16 cellular contexts compared by ENCODE assay signal in genomic region chr6:56688521-56688920, GRCh38. TPM values are rescaled to one million over a fixed set of nuclear protein-coding genes. Genes with fewer than 3 reads are reported as not detected.
DNase-seq lines count a peak whose midpoint lies in the region; ATAC-seq, FAIRE-seq and TF ChIP-seq lines count a peak whose summit lies in the region.
"Had no signal": no experiment of that assay in that cellular context is flagged by ENCODE, and none has a peak within 500 bp of the region (broad histone marks: within the 10 kb centered on the region; RNA-seq: fewer than 3 reads in every experiment).

No MANE protein-coding gene starts in this region.

- H3K79me1 ChIP-seq in H9 (ENCODE audit: insufficient read depth, low read depth, low read length, poor library complexity, severe bottlenecking), result no peaks in the 10 kb centered on the region

- H2BK12ac ChIP-seq in H9 (ENCODE audit: insufficient read length, low read depth, low read length), result no peak overlapping the region

- peak in 1 of 4 donors; percentile 5 for ATAC-seq in right lobe of liver
- no peak for ATAC-seq in thoracic aorta (ENCODE audit: insufficient number of reproducible peaks, low FRiP score, low read depth)
- no peak for ATAC-seq in activated CD4-positive, CD25-positive, alpha-beta regulatory T cell treated with anti-CD3 and anti-CD28 coated beads, Interleukin-2, amount 50 U/mL, for 24 hours
- ATAC-seq: activated CD8-positive, alpha-beta T cell treated with anti-CD3 and anti-CD28 coated beads for 36 hours; activated T-helper 17 cell treated with anti-CD3 and anti-CD28 coated beads, Interleukin-2, amount 50 U/mL, for 72 hours; K562; SK-N-SH treated with all-trans-retinoic acid at 6 μM for 48 hours; stimulated activated naive CD8-positive, alpha-beta T cell treated with anti-CD3 and anti-CD28 coated beads, Interleukin-15, amount 100 ng/mL, for 72 hours had no signal

- H4K20me1 ChIP-seq in H9 (ENCODE audit: control insufficient read depth, insufficient read depth, insufficient read length), result no peaks in the 10 kb centered on the region

- H3K14ac ChIP-seq in H9 (ENCODE audit: insufficient read depth, low read length), result no peak overlapping the region

- H3K4me1 Mint-ChIP-seq in activated T-helper 2 cell treated with anti-CD3 and anti-CD28 coated beads, Interferon-gamma antibody, Interleukin-2, Interleukin-4, amounts not matched to agents 10 μg/mL and 5 μg/mL and 100 μg/mL, durations not matched to agents 14 hours and 24 hours and 36 hours (ENCODE audit: low read depth), result no peaks in the 10 kb centered on the region
- peaks cover 32 to 42% of the 10 kb centered on the region in 2 experiments for H3K4me1 Mint-ChIP-seq in H9
- H3K4me1 Mint-ChIP-seq: activated T-helper 17 cell treated with anti-CD3 and anti-CD28 coated beads, Interleukin-2, amount 50 U/mL, for 72 hours; stimulated activated naive CD8-positive, alpha-beta T cell treated with anti-CD3 and anti-CD28 coated beads, Interleukin-15, amount 100 ng/mL, for 72 hours had no signal

- no peaks in the 10 kb centered on the region for H3K23me2 ChIP-seq in H9 (ENCODE audit: insufficient read length, low read depth, low read length, poor library complexity, severe bottlenecking)

- H3K27me3 ChIP-seq in bronchial epithelial cell (ENCODE audit: control insufficient read depth, insufficient read depth, low read length), result no peaks in the 10 kb centered on the region
- no peaks in the 10 kb centered on the region for H3K27me3 ChIP-seq in right lobe of liver
- no peaks in the 10 kb centered on the region for H3K27me3 ChIP-seq in thoracic aorta (replicated peaks; ENCODE audit: insufficient read depth)
- no peaks in the 10 kb centered on the region for H3K27me3 ChIP-seq in H9 (ENCODE audit: insufficient read depth, low read length)

- H3K23ac ChIP-seq in H9 (ENCODE audit: insufficient read length, low read depth, low read length), result no peak overlapping the region

- intact Hi-C loops in right lobe of liver (cut with DNase I), result no loop called here
- intact Hi-C loops in activated T-helper 2 cell treated with anti-CD3 and anti-CD28 coated beads, Interferon-gamma antibody, Interleukin-2, Interleukin-4, amounts not matched to agents 10 μg/mL and 5 μg/mL and 100 μg/mL, durations not matched to agents 14 hours and 24 hours and 36 hours (cut with micrococcal nuclease), result no loop called here

- no peak overlapping the region for H2BK15ac ChIP-seq in H9 (ENCODE audit: low read depth, low read length)

- no peak overlapping the region for H3K9ac ChIP-seq in H9 (ENCODE audit: extremely low read depth, insufficient read length, low read length)

- H2AK5ac ChIP-seq in H9 (ENCODE audit: insufficient read length, low read length), result no peak overlapping the region

- no peak for TF ChIP-seq POLR2A in right lobe of liver (IDR thresholded peaks at IDR 0.05)

- H3K27ac Mint-ChIP-seq in activated T-helper 2 cell treated with anti-CD3 and anti-CD28 coated beads, Interferon-gamma antibody, Interleukin-2, Interleukin-4, amounts not matched to agents 10 μg/mL and 5 μg/mL and 100 μg/mL, durations not matched to agents 14 hours and 24 hours and 36 hours, result no peak overlapping the region
- no peak overlapping the region for H3K27ac Mint-ChIP-seq in H9
- H3K27ac Mint-ChIP-seq: activated CD8-positive, alpha-beta T cell treated with anti-CD3 and anti-CD28 coated beads for 36 hours; activated T-helper 17 cell treated with anti-CD3 and anti-CD28 coated beads, Interleukin-2, amount 50 U/mL, for 72 hours; stimulated activated naive CD8-positive, alpha-beta T cell treated with anti-CD3 and anti-CD28 coated beads, Interleukin-15, amount 100 ng/mL, for 72 hours had no signal

- no peak overlapping the region for H3K4me3 Mint-ChIP-seq in activated T-helper 2 cell treated with anti-CD3 and anti-CD28 coated beads, Interferon-gamma antibody, Interleukin-2, Interleukin-4, amounts not matched to agents 10 μg/mL and 5 μg/mL and 100 μg/mL, durations not matched to agents 14 hours and 24 hours and 36 hours (ENCODE audit: low read depth)
- no peak overlapping the region for H3K4me3 Mint-ChIP-seq in H9
- H3K4me3 Mint-ChIP-seq: activated CD8-positive, alpha-beta T cell treated with anti-CD3 and anti-CD28 coated beads for 36 hours; activated T-helper 17 cell treated with anti-CD3 and anti-CD28 coated beads, Interleukin-2, amount 50 U/mL, for 72 hours; CD14-positive monocyte; stimulated activated naive CD8-positive, alpha-beta T cell treated with anti-CD3 and anti-CD28 coated beads, Interleukin-15, amount 100 ng/mL, for 72 hours had no signal

- H4K8ac ChIP-seq in H9 (replicated peaks; ENCODE audit: insufficient read length, low read depth, low read length), result no peak overlapping the region

- no peak overlapping the region for H2BK20ac ChIP-seq in H9 (ENCODE audit: low read depth, low read length, poor library complexity, severe bottlenecking)

- no peaks in the 10 kb centered on the region for H3K36me3 Mint-ChIP-seq in activated T-helper 2 cell treated with anti-CD3 and anti-CD28 coated beads, Interferon-gamma antibody, Interleukin-2, Interleukin-4, amounts not matched to agents 10 μg/mL and 5 μg/mL and 100 μg/mL, durations not matched to agents 14 hours and 24 hours and 36 hours (ENCODE audit: low read depth)
- no peaks in the 10 kb centered on the region; a peak in 1 of 7 replicates for H3K36me3 Mint-ChIP-seq in H9 (ENCODE audit: insufficient read depth in 1 of 3, low read depth in 3 of 3)
- H3K36me3 Mint-ChIP-seq: CD14-positive monocyte had no signal

- H3K4me1 ChIP-seq in right lobe of liver (peaks cover 0 to 74% (median 15%) of the 10 kb centered on the region in 4 donors), thoracic aorta (ENCODE audit: control insufficient read depth in 1 of 2, low read depth in 2 of 2) (peaks cover 24 to 82% of the 10 kb centered on the region in 2 donors), H9 (ENCODE audit: insufficient read depth, low read length) (no peaks in the 10 kb centered on the region; the same call in 1 of the 2 replicates)

- no peaks in the 10 kb centered on the region for H3K9me3 Mint-ChIP-seq in activated T-helper 2 cell treated with anti-CD3 and anti-CD28 coated beads, Interferon-gamma antibody, Interleukin-2, Interleukin-4, amounts not matched to agents 10 μg/mL and 5 μg/mL and 100 μg/mL, durations not matched to agents 14 hours and 24 hours and 36 hours
- no peaks in the 10 kb centered on the region for H3K9me3 Mint-ChIP-seq in H9
- H3K9me3 Mint-ChIP-seq: activated CD8-positive, alpha-beta T cell treated with anti-CD3 and anti-CD28 coated beads for 36 hours; activated T-helper 17 cell treated with anti-CD3 and anti-CD28 coated beads, Interleukin-2, amount 50 U/mL, for 72 hours; CD14-positive monocyte; stimulated activated naive CD8-positive, alpha-beta T cell treated with anti-CD3 and anti-CD28 coated beads, Interleukin-15, amount 100 ng/mL, for 72 hours had no signal

- DNase-seq in LoVo (ENCODE audit: low spot score) (peak; percentile 48), bronchial epithelial cell (ENCODE audit: low read depth) (peak; percentile 76), right lobe of liver (no peak), thoracic aorta (ENCODE audit: low spot score) (no peak), occipital lobe (lab: John Stamatoyannopoulos, UW) (no peak), H9 (no peak)
- DNase-seq in activated T-helper 2 cell treated with anti-CD3 and anti-CD28 coated beads, Interferon-gamma antibody, Interleukin-2, Interleukin-4, amounts not matched to agents 10 μg/mL and 5 μg/mL and 100 μg/mL, durations not matched to agents 14 hours and 24 hours and 36 hours (ENCODE audit: low spot score), result no peak
- DNase-seq: activated CD8-positive, alpha-beta T cell treated with anti-CD3 and anti-CD28 coated beads for 36 hours; cortex of kidney; stimulated activated naive CD8-positive, alpha-beta T cell treated with anti-CD3 and anti-CD28 coated beads, Interleukin-15, amount 100 ng/mL, for 72 hours had no signal

- H3K36me3 ChIP-seq in bronchial epithelial cell (ENCODE audit: control insufficient read depth, insufficient read depth, low read length) (no peaks in the 10 kb centered on the region), right lobe of liver (no peaks in the 10 kb centered on the region), thoracic aorta (no peaks in the 10 kb centered on the region)

- no peak overlapping the region for H2BK120ac ChIP-seq in H9 (ENCODE audit: low read depth, low read length, poor library complexity, severe bottlenecking)

- H3K56ac ChIP-seq in H9 (ENCODE audit: insufficient read length, low read depth, low read length), result no peak overlapping the region

- 0 out of 2 replicates have a peak, but pooled peaks cover 1% of the 10 kb centered on the region for H3K79me2 ChIP-seq in H9 (ENCODE audit: insufficient read depth, low read length)

- 27% methylated on average over 2 of the region's 2 CpGs for WGBS in right lobe of liver (ENCODE audit: insufficient coverage, low coverage, low lambda C conversion rate, missing lambda C conversion rate)
- WGBS in H9 (ENCODE audit: extremely low coverage, insufficient read length, low lambda C conversion rate), result no CpG with 5 or more reads among the region's 2 CpGs

- no peak overlapping the region for H2BK5ac ChIP-seq in H9 (ENCODE audit: insufficient read length, low read length)

- H3K4ac ChIP-seq in H9 (ENCODE audit: low read depth, low read length), result no peak overlapping the region

- no peak overlapping the region for H3T11ph ChIP-seq in H9 (ENCODE audit: low read length)

- H3K4me2 ChIP-seq in H9 (ENCODE audit: insufficient read depth, insufficient read length, low read length), result no peak overlapping the region

- H3K18ac ChIP-seq in H9 (ENCODE audit: insufficient read length, low read depth, low read length), result no peak overlapping the region

- H2AFZ ChIP-seq in H9 (ENCODE audit: low read length), result no peak overlapping the region

- no peak overlapping the region for H4K5ac ChIP-seq in H9 (ENCODE audit: insufficient read length, low read depth, low read length)

- H3K27me3 Mint-ChIP-seq in activated T-helper 2 cell treated with anti-CD3 and anti-CD28 coated beads, Interferon-gamma antibody, Interleukin-2, Interleukin-4, amounts not matched to agents 10 μg/mL and 5 μg/mL and 100 μg/mL, durations not matched to agents 14 hours and 24 hours and 36 hours (ENCODE audit: low read depth), result peaks cover 5% of the 10 kb centered on the region
- H3K27me3 Mint-ChIP-seq in H9 (ENCODE audit: low read depth), result no peaks in the 10 kb centered on the region
- H3K27me3 Mint-ChIP-seq: activated CD8-positive, alpha-beta T cell treated with anti-CD3 and anti-CD28 coated beads for 36 hours; activated T-helper 17 cell treated with anti-CD3 and anti-CD28 coated beads, Interleukin-2, amount 50 U/mL, for 72 hours had no signal

- H3K27ac ChIP-seq in right lobe of liver, result peak overlapping the region; percentile 92 to 94 (median 93)
- peak overlapping the region; percentile 10 to 28 for H3K27ac ChIP-seq in thoracic aorta
- no peak overlapping the region for H3K27ac ChIP-seq in H9 (ENCODE audit: insufficient read length, low read depth, low read length)

- no peak for FAIRE-seq in bronchial epithelial cell (lab: Jason Lieb, UNC)
- FAIRE-seq: H1, K562 had no signal

- H3K9me3 ChIP-seq in right lobe of liver, result no peaks in the 10 kb centered on the region
- H3K9me3 ChIP-seq in thoracic aorta, result no peaks in the 10 kb centered on the region
- H3K9me3 ChIP-seq in H9 (ENCODE audit: control insufficient read depth, low read depth, low read length), result no peaks in the 10 kb centered on the region

- no peak overlapping the region for H4K91ac ChIP-seq in H9 (ENCODE audit: insufficient read length, low read depth, low read length)

- H3K4me3 ChIP-seq in bronchial epithelial cell (ENCODE audit: low read depth, low read length) (no peak overlapping the region), right lobe of liver (peak overlapping the region in 1 of 3 donors; percentile 39), thoracic aorta (no peak overlapping the region)
- H3K4me3 ChIP-seq: K562 had no signal

- TF ChIP-seq CTCF in bronchial epithelial cell (IDR thresholded peaks at IDR 0.05; ENCODE audit: insufficient read depth, low read length, severe bottlenecking) (no peak), right lobe of liver (IDR thresholded peaks at IDR 0.05) (no peak), thoracic aorta (IDR thresholded peaks at IDR 0.05) (no peak), H9 (conservative IDR thresholded peaks at IDR 0.05) (no peak)

RNA-seq across cellular contexts. Expression of gene DST, which starts 45.8 kb away (rescaled TPM):
- total RNA-seq in bronchial epithelial cell (450 and 628 TPM in 2 replicates), right lobe of liver (100 to 1,000 TPM in 5 of 6 experiments, 10 to 100 TPM in 1; 92.1 to 207 (median 156) TPM), thoracic aorta (100 to 1,000 TPM; 443 to 489 TPM), occipital lobe (329 TPM), H9 (2021) (85.1 and 91.9 TPM in 2 replicates)
- total RNA-seq in activated T-helper 2 cell treated with anti-CD3 and anti-CD28 coated beads, Interferon-gamma antibody, Interleukin-2, Interleukin-4, amounts not matched to agents 10 μg/mL and 5 μg/mL and 100 μg/mL, durations not matched to agents 14 hours and 24 hours and 36 hours, result 7.2 and 11.8 TPM in 2 replicates

Comparison
In these comparisons a context has a peak if more than half of its experiments do, and no peak if none do; other contexts are left out.
1. DNase-seq: peak in LoVo (single experiment) and bronchial epithelial cell (single experiment); none in right lobe of liver (0 of 3), thoracic aorta (single experiment), activated T-helper 2 cell treated with anti-CD3 and anti-CD28 coated beads, Interferon-gamma antibody, Interleukin-2, Interleukin-4, amounts not matched to agents 10 μg/mL and 5 μg/mL and 100 μg/mL, durations not matched to agents 14 hours and 24 hours and 36 hours (single experiment), occipital lobe (single experiment) and H9 (single experiment).